Comparison of ENCODE assay signal across 27 cellular contexts in genomic region chr15:40295297-40295696, GRCh38. TPM values are rescaled to one million over a fixed set of nuclear protein-coding genes. Genes with fewer than 3 reads are reported as not detected.
"Had no signal": no experiment of that assay in that cellular context is flagged by ENCODE, and none has a peak within 500 bp of the region (broad histone marks: within the 10 kb centered on the region; RNA-seq: fewer than 3 reads in every experiment).

No MANE protein-coding gene starts in this region.

- H3K27ac ChIP-seq: esophagus muscularis mucosa, hepatocyte had no signal

- DNase-seq: activated CD4-positive, alpha-beta T cell treated with anti-CD3 and anti-CD28 coated beads for 4 hours; activated CD4-positive, alpha-beta T cell treated with anti-CD3 and anti-CD28 coated beads, Interleukin-2, amount 50 U/mL, for 48 hours; activated CD4-positive, CD25-positive, alpha-beta regulatory T cell; activated effector memory CD4-positive, alpha-beta T cell treated with anti-CD3 and anti-CD28 coated beads, Interleukin-2, amount 50 U/mL, for 16 hours; activated naive CD4-positive, alpha-beta T cell treated with anti-CD3 and anti-CD28 coated beads, Interleukin-2, amount 10 ng/mL, durations not matched to agents 7 days and 5 days; activated T-cell treated with anti-CD3 and anti-CD28 coated beads, Interleukin-2, amount 50 U/mL, for 72 hours; amygdala; effector CD4-positive, alpha-beta T cell; glutamatergic neuron; immature natural killer cell; nucleus accumbens; stimulated activated CD4-positive, alpha-beta T cell treated with anti-CD3 and anti-CD28 coated beads, Interleukin-4, amount 100 ng/mL, for 1 hour; stimulated activated naive CD4-positive, alpha-beta T cell treated with Interleukin-2 at 50 U/mL for 16 hours; T-helper 17 cell had no signal

- ATAC-seq: activated T-cell treated with anti-CD3 and anti-CD28 coated beads, Interleukin-2, amount 50 U/mL, for 72 hours; T-helper 17 cell had no signal

- H2AFZ ChIP-seq: hepatocyte had no signal

- H3K27me3 ChIP-seq: esophagus muscularis mucosa had no signal

- H3K4me2 ChIP-seq: hepatocyte had no signal

- H3K4me3 Mint-ChIP-seq: activated naive CD4-positive, alpha-beta T cell treated with anti-CD3 and anti-CD28 coated beads, Interleukin-2, amount 10 ng/mL, durations not matched to agents 7 days and 5 days; activated T-cell treated with anti-CD3 and anti-CD28 coated beads, Interleukin-2, amount 50 U/mL, for 72 hours; immature natural killer cell; memory B cell; nephron; T-helper 17 cell had no signal

- H3K27ac Mint-ChIP-seq: activated naive CD4-positive, alpha-beta T cell treated with anti-CD3 and anti-CD28 coated beads, Interleukin-2, amount 10 ng/mL, durations not matched to agents 7 days and 5 days; activated T-cell treated with anti-CD3 and anti-CD28 coated beads, Interleukin-2, amount 50 U/mL, for 72 hours; memory B cell; nephron; T-helper 17 cell had no signal

- H3K79me2 ChIP-seq: hepatocyte had no signal

- H3K27me3 Mint-ChIP-seq: activated naive CD4-positive, alpha-beta T cell treated with anti-CD3 and anti-CD28 coated beads, Interleukin-2, amount 10 ng/mL, durations not matched to agents 7 days and 5 days; memory B cell; T-helper 17 cell had no signal

- H3K4me1 Mint-ChIP-seq: activated naive CD4-positive, alpha-beta T cell treated with anti-CD3 and anti-CD28 coated beads, Interleukin-2, amount 10 ng/mL, durations not matched to agents 7 days and 5 days had no signal

- H3K4me3 ChIP-seq: esophagus muscularis mucosa, hepatocyte had no signal

- H3K9me3 Mint-ChIP-seq: activated T-cell treated with anti-CD3 and anti-CD28 coated beads, Interleukin-2, amount 50 U/mL, for 72 hours; immature natural killer cell had no signal

- FAIRE-seq: frontal cortex had no signal

- H3K36me3 ChIP-seq: esophagus muscularis mucosa had no signal

RNA-seq across cellular contexts. Expression of gene ANKRD63, which starts 12.4 kb away (rescaled TPM):
- total RNA-seq: activated T-cell treated with anti-CD3 and anti-CD28 coated beads, Interleukin-2, amount 50 U/mL, for 72 hours; esophagus muscularis mucosa; lower leg skin; mononuclear cell; myocyte; subcutaneous adipose tissue; ureter had no signal
- polyA plus RNA-seq: immature natural killer cell, thymus had no signal

RNA-seq across cellular contexts. Expression of gene PHGR1, which starts 55.5 kb away (rescaled TPM):
- total RNA-seq: activated CD8-positive, alpha-beta memory T cell treated with anti-CD3 and anti-CD28 coated beads for 36 hours; activated T-cell treated with anti-CD3 and anti-CD28 coated beads, Interleukin-2, amount 50 U/mL, for 72 hours; cerebellum; frontal cortex; mononuclear cell; myocyte; T-helper 17 cell; ureter had no signal
- polyA plus RNA-seq: immature natural killer cell had no signal
